ENCODE assay signal across 1 cellular context in the genomic region with DNA sequence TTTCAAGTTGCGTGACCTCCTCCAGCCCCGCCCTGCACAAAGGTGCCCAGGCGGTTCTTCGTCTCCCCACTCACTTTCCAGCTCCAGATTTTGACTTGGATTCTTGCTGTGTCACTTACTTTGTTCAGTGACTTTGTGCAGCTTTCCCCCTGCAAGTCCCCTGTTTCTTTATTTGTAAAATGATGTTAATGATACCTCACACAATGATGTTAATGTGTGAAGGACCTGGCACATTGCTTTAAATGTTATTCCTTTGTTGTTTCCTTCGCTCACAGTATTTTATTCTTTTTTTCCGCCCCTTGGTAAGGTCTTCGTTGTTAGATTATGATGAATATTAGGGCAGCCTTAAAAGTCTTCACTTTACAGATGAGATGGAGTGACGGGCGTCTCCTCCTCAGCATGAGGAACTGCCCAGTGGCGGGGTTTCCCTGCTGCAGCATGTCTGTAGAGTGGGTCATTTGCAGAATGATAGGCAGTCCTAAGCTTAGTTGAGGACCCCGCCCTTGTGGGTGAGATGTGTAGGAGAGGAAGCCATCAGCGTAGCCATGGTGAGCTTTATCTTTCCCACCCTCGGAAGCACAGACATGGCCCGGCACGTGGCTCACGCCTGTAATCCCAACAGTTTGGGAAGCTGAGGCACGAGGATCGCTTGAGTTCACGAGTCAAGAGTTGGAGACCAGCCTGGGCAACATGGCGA.
TF ChIP-seq lines count a peak whose summit lies in the region.

No MANE protein-coding gene starts in this region.

TF ChIP-seq in GM23338, 12 proteins besides CTCF, POLR2A, EP300 and RAD21:
- TF ChIP-seq NANOG (IDR thresholded peaks at IDR 0.05; ENCODE audit: borderline replicate concordance) = no peak
- TF ChIP-seq REST (IDR thresholded peaks at IDR 0.05; ENCODE audit: unreplicated experiment) = no peak
- TF ChIP-seq ZNF331 (CRISPR knock-in tag; IDR thresholded peaks at IDR 0.05; ENCODE audit: low read depth) = no peak
- TF ChIP-seq CREB1 (CRISPR knock-in tag; IDR thresholded peaks at IDR 0.05; ENCODE audit: low read depth) = no peak
- TF ChIP-seq, protein P1, sequence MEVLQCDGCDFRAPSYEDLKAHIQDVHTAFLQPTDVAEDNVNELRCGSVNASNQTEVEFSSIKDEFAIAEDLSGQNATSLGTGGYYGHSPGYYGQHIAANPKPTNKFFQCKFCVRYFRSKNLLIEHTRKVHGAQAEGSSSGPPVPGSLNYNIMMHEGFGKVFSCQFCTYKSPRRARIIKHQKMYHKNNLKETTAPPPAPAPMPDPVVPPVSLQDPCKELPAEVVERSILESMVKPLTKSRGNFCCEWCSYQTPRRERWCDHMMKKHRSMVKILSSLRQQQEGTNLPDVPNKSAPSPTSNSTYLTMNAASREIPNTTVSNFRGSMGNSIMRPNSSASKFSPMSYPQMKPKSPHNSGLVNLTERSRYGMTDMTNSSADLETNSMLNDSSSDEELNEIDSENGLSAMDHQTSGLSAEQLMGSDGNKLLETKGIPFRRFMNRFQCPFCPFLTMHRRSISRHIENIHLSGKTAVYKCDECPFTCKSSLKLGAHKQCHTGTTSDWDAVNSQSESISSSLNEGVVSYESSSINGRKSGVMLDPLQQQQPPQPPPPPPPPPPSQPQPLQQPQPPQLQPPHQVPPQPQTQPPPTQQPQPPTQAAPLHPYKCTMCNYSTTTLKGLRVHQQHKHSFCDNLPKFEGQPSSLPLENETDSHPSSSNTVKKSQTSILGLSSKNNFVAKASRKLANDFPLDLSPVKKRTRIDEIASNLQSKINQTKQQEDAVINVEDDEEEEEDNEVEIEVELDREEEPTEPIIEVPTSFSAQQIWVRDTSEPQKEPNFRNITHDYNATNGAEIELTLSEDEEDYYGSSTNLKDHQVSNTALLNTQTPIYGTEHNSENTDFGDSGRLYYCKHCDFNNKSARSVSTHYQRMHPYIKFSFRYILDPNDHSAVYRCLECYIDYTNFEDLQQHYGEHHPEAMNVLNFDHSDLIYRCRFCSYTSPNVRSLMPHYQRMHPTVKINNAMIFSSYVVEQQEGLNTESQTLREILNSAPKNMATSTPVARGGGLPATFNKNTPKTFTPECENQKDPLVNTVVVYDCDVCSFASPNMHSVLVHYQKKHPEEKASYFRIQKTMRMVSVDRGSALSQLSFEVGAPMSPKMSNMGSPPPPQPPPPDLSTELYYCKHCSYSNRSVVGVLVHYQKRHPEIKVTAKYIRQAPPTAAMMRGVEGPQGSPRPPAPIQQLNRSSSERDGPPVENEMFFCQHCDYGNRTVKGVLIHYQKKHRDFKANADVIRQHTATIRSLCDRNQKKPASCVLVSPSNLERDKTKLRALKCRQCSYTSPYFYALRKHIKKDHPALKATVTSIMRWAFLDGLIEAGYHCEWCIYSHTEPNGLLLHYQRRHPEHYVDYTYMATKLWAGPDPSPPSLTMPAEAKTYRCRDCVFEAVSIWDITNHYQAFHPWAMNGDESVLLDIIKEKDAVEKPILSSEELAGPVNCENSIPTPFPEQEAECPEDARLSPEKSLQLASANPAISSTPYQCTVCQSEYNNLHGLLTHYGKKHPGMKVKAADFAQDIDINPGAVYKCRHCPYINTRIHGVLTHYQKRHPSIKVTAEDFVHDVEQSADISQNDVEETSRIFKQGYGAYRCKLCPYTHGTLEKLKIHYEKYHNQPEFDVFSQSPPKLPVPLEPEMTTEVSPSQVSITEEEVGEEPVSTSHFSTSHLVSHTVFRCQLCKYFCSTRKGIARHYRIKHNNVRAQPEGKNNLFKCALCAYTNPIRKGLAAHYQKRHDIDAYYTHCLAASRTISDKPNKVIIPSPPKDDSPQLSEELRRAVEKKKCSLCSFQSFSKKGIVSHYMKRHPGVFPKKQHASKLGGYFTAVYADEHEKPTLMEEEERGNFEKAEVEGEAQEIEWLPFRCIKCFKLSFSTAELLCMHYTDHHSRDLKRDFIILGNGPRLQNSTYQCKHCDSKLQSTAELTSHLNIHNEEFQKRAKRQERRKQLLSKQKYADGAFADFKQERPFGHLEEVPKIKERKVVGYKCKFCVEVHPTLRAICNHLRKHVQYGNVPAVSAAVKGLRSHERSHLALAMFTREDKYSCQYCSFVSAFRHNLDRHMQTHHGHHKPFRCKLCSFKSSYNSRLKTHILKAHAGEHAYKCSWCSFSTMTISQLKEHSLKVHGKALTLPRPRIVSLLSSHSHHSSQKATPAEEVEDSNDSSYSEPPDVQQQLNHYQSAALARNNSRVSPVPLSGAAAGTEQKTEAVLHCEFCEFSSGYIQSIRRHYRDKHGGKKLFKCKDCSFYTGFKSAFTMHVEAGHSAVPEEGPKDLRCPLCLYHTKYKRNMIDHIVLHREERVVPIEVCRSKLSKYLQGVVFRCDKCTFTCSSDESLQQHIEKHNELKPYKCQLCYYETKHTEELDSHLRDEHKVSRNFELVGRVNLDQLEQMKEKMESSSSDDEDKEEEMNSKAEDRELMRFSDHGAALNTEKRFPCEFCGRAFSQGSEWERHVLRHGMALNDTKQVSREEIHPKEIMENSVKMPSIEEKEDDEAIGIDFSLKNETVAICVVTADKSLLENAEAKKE (CRISPR knock-in tag; IDR thresholded peaks at IDR 0.05) = no peak
- no peak for TF ChIP-seq JUNB (IDR thresholded peaks at IDR 0.05; ENCODE audit: unreplicated experiment)
- TF ChIP-seq ZNF114 (CRISPR knock-in tag; IDR thresholded peaks at IDR 0.05) = no peak
- no peak for TF ChIP-seq EZH2phosphoT487 (IDR thresholded peaks at IDR 0.05; ENCODE audit: unreplicated experiment)
- no peak for TF ChIP-seq POLR2AphosphoS5 (IDR thresholded peaks at IDR 0.05; ENCODE audit: low read depth)
- no peak for TF ChIP-seq EZH2 (IDR thresholded peaks at IDR 0.05; ENCODE audit: low read depth, unreplicated experiment)
- TF ChIP-seq STAT1 (IDR thresholded peaks at IDR 0.05; ENCODE audit: unreplicated experiment) = no peak
- TF ChIP-seq ETS1 (IDR thresholded peaks at IDR 0.05) = no peak
